Comparison of ENCODE assay signal across 19 cellular contexts in the genomic region with DNA sequence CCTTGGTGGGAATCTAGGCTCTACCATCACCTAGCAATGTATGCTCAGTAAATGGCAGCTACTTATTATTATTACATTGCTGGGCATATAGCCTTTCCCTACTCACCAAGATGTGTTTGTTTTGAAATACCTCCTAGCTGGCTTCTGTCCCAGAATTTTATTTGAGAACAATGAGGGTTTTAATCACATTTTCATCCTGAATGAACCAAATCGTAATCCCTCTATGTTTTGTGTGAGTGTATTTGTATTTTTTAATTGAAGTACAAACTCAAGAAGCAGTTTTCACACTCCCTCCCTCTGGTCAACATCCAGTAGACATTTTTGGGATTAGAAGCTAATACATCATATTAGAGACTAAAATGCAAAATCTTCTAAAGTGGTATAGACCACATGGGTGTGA. TPM values are rescaled to one million over a fixed set of nuclear protein-coding genes. Genes with fewer than 3 reads are reported as not detected.
A peak's percentile ranks its signal among the peaks of the same experiment; 100 is the strongest.
DNase-seq lines count a peak whose midpoint lies in the region; ATAC-seq and TF ChIP-seq lines count a peak whose summit lies in the region.
"Had no signal": no experiment of that assay in that cellular context is flagged by ENCODE, and none has a peak within 500 bp of the region (broad histone marks: within the 10 kb centered on the region; RNA-seq: fewer than 3 reads in every experiment).

No MANE protein-coding gene starts in this region.

- H3K27me3 ChIP-seq in A673 (replicated peaks; ENCODE audit: insufficient read depth, low read depth, low read length, poor library complexity): no peaks in the 10 kb centered on the region
- H3K27me3 ChIP-seq: gastrocnemius medialis had no signal

- H3K27ac ChIP-seq in A673 (ENCODE audit: low read depth, low read length, poor library complexity, severe bottlenecking): peak overlapping the region; percentile 51
- H3K27ac ChIP-seq: A549, brain microvascular endothelial cell, psoas muscle, SJSA1 had no signal

- BruUV-seq in A673 (replicated peaks; lab: Mats Ljungman, UMichigan): no TSS peak

- no peaks in the 10 kb centered on the region for H3K36me3 ChIP-seq in A673 (ENCODE audit: insufficient read depth, low read length, poor library complexity, severe bottlenecking)
- H3K36me3 ChIP-seq: brain microvascular endothelial cell, SJSA1 had no signal

- no peak overlapping the region for H3K4me3 ChIP-seq in A673 (ENCODE audit: low read depth, low read length, poor library complexity, severe bottlenecking)
- no peak overlapping the region for H3K4me3 ChIP-seq in astrocyte of the spinal cord (ENCODE audit: low read depth, low read length)
- H3K4me3 ChIP-seq in foreskin fibroblast (ENCODE audit: low read depth in 1 of 2, low read length in 2 of 2): no peak overlapping the region
- H3K4me3 ChIP-seq: A549, gastrocnemius medialis, psoas muscle, SJSA1 had no signal

- POLR2A ChIA-PET in A673 (lab: Charles Lee; ENCODE audit: low non-redundant PET): no interaction called here

- ATAC-seq in HG02763 (IDR thresholded peaks at IDR 0.05; ENCODE audit: unreplicated experiment) (no peak), HG03442 (IDR thresholded peaks at IDR 0.05; ENCODE audit: unreplicated experiment) (no peak)
- ATAC-seq: A549; gastrocnemius medialis; naive thymus-derived CD8-positive, alpha-beta T cell; psoas muscle had no signal

- in situ Hi-C loops in astrocyte of the spinal cord (cut with HindIII; ENCODE audit: low sequenced_read_pairs): no loop called here

- DNase-seq in A673 (ENCODE audit: low spot score): peak; percentile 76
- peak; percentile 59 for DNase-seq in M059J (ENCODE audit: low read depth)
- DNase-seq in astrocyte of the spinal cord (ENCODE audit: low read depth, low spot score): peak; percentile 11
- peak; percentile 30 to 72 for DNase-seq in foreskin fibroblast
- DNase-seq in NCI-H1092 (lab: John Stamatoyannopoulos, UW): no peak
- DNase-seq in NCI-H2171 (lab: John Stamatoyannopoulos, UW): no peak
- DNase-seq: activated CD4-positive, alpha-beta T cell treated with anti-CD3 and anti-CD28 coated beads, Interleukin-2, amount 50 U/mL, for 4 hours; activated naive CD4-positive, alpha-beta T cell treated with anti-CD3 and anti-CD28 coated beads for 36 hours; brain microvascular endothelial cell; CD4-positive, CD25-positive, alpha-beta regulatory T cell; effector CD4-positive, alpha-beta T cell; gastrocnemius medialis; naive thymus-derived CD8-positive, alpha-beta T cell; NCI-H2227 treated with DMSO at 0.1 percent for 48 hours; psoas muscle had no signal

- H3K9me3 ChIP-seq in A673 (ENCODE audit: low read depth, low read length, poor library complexity, severe bottlenecking): no peaks in the 10 kb centered on the region
- H3K9me3 ChIP-seq: A549, gastrocnemius medialis, psoas muscle, SJSA1 had no signal

- CTCF ChIA-PET in A673 (lab: Charles Lee): interaction anchor here (2.7 to 3.1 kb wide), 2 partner anchors 55 to 107 kb away, joined by 12 to 14 read pairs; no protein-coding TSS in a partner anchor

- intact Hi-C loops in A673 (cut with micrococcal nuclease; ENCODE audit: unreplicated experiment): no loop called here

- peaks cover 37% of the 10 kb centered on the region for H3K4me1 ChIP-seq in A673 (ENCODE audit: insufficient read depth, low read length, poor library complexity, severe bottlenecking)

- TF ChIP-seq CTCF in A673 (conservative IDR thresholded peaks at IDR 0.05; ENCODE audit: low read depth, low read length) (no peak), astrocyte of the spinal cord (IDR thresholded peaks at IDR 0.05; ENCODE audit: low read depth, low read length) (no peak), foreskin fibroblast (IDR thresholded peaks at IDR 0.05; ENCODE audit: low read depth, low read length) (no peak)

RNA-seq across cellular contexts. Expression of gene SLC7A8, which starts 7.6 kb away (rescaled TPM):
- 18.3 and 24.8 TPM in 2 replicates for total RNA-seq in A673 (2021)
- 3.0 and 4.0 TPM in 2 replicates for total RNA-seq in M059J (2014; rRNA removed; shearing (Covaris generic))
- total RNA-seq: CD4-positive, CD25-positive, alpha-beta regulatory T cell had no signal

RNA-seq across cellular contexts. Expression of gene CEBPE, which starts 56.8 kb away (rescaled TPM):
- not detected in 2 replicates for total RNA-seq in A673 (2021)
- not detected in 2 replicates for total RNA-seq in M059J (2014; rRNA removed; shearing (Covaris generic))
- total RNA-seq: CD4-positive, CD25-positive, alpha-beta regulatory T cell; gastrocnemius medialis; SJSA1 had no signal

Comparison
In these comparisons a context has a peak if more than half of its experiments do, and no peak if none do; other contexts are left out.
1. DNase-seq: peak in A673 (single experiment), M059J (single experiment), astrocyte of the spinal cord (single experiment) and foreskin fibroblast (2 of 2); none in NCI-H1092 (single experiment) and NCI-H2171 (single experiment).